ENCODE assay signal across 12 cellular contexts in genomic region chr17:27339198-27339835, GRCh38. TPM values are rescaled to one million over a fixed set of nuclear protein-coding genes. Genes with fewer than 3 reads are reported as not detected.
DNase-seq lines count a peak whose midpoint lies in the region; ATAC-seq and TF ChIP-seq lines count a peak whose summit lies in the region.
"Had no signal": no experiment of that assay in that cellular context is flagged by ENCODE, and none has a peak within 500 bp of the region (broad histone marks: within the 10 kb centered on the region; RNA-seq: fewer than 3 reads in every experiment).

No MANE protein-coding gene starts in this region.

- no peaks in the 10 kb centered on the region for H3K9me3 Mint-ChIP-seq in WTC11
- H3K9me3 Mint-ChIP-seq: nephron progenitor cell had no signal

- no peak for TF ChIP-seq CTCF in GM12864 (IDR thresholded peaks at IDR 0.05; ENCODE audit: low read depth, low read length, missing control alignments)
- TF ChIP-seq CTCF in WTC11 (IDR thresholded peaks at IDR 0.05) = no peak
- TF ChIP-seq CTCF in thyroid gland (IDR thresholded peaks at IDR 0.05) = no peak
- TF ChIP-seq CTCF in lower leg skin (IDR thresholded peaks at IDR 0.05) = no peak

- no peaks in the 10 kb centered on the region for H3K9me3 ChIP-seq in thyroid gland
- H3K9me3 ChIP-seq: stomach had no signal

- peak overlapping the region; percentile 32; the same call in 1 of the 2 replicates for H3K4me3 Mint-ChIP-seq in WTC11
- H3K4me3 Mint-ChIP-seq: nephron progenitor cell had no signal

- no peaks in the 10 kb centered on the region for H3K36me3 Mint-ChIP-seq in WTC11

- H3K4me1 Mint-ChIP-seq in WTC11 = peaks cover 66% of the 10 kb centered on the region

- H3K4me3 ChIP-seq in GM12864 (ENCODE audit: low read depth, low read length) = peak overlapping the region; percentile 30
- H3K4me3 ChIP-seq in thyroid gland (replicated peaks in 1 of 3) = no peak overlapping the region
- no peak overlapping the region for H3K4me3 ChIP-seq in lower leg skin (ENCODE audit: low read depth, poor library complexity, severe bottlenecking)
- H3K4me3 ChIP-seq: stomach had no signal

- intact Hi-C loops in thyroid gland (cut with DNase I) (no loop called here), lower leg skin (cut with DNase I; ENCODE audit: low total_unique reads) (no loop called here)

- no peaks in the 10 kb centered on the region for H3K36me3 ChIP-seq in thyroid gland
- H3K36me3 ChIP-seq: stomach had no signal

- no peaks in the 10 kb centered on the region for H3K27me3 Mint-ChIP-seq in WTC11 (ENCODE audit: low read depth)

- DNase-seq in GM12864 (ENCODE audit: low read depth) (no peak), WTC11 (ENCODE audit: low spot score) (no peak), thyroid gland (no peak), AG20443 (ENCODE audit: low spot score) (no peak), lower leg skin (ENCODE audit: low spot score in 2 of 2) (no peak)
- DNase-seq: C1 segment of cervical spinal cord, NCI-H2029, nephron progenitor cell, stomach had no signal

- H3K27me3 ChIP-seq in thyroid gland = no peaks in the 10 kb centered on the region
- H3K27me3 ChIP-seq: stomach had no signal

- TF ChIP-seq POLR2A in thyroid gland (IDR thresholded peaks at IDR 0.05) (no peak), lower leg skin (IDR thresholded peaks at IDR 0.05) (no peak)

- 88 to 90% methylated on average over 9 of the region's 9 CpGs for WGBS in thyroid gland, 2 donors
- WGBS in lower leg skin, 2 donors = 86 to 93% methylated on average over 9 of the region's 9 CpGs

- peak overlapping the region; percentile 83; the same call in 1 of the 2 replicates for H3K27ac Mint-ChIP-seq in WTC11
- H3K27ac Mint-ChIP-seq: nephron progenitor cell had no signal

- H3K4me1 ChIP-seq in thyroid gland = peaks cover 0 to 3% of the 10 kb centered on the region in 2 donors

- no peak overlapping the region for H3K27ac ChIP-seq in thyroid gland
- H3K27ac ChIP-seq: stomach had no signal

- peak; percentile 54 for ATAC-seq in GM19452 (IDR thresholded peaks at IDR 0.05; ENCODE audit: unreplicated experiment)
- ATAC-seq in HG03039 (IDR thresholded peaks at IDR 0.05; ENCODE audit: unreplicated experiment) = peak; percentile 30
- no peak for ATAC-seq in WTC11
- ATAC-seq in HG02938 (IDR thresholded peaks at IDR 0.05; ENCODE audit: unreplicated experiment) = no peak

- POLR2A ChIA-PET in WTC11 (lab: Charles Lee) = interaction anchor here (0.6 kb wide), 1 partner anchor 45 kb away, joined by 3 read pairs; no protein-coding TSS in a partner anchor

- CTCF ChIA-PET in WTC11 (lab: Charles Lee) = interaction anchor here (1.4 to 2.3 kb wide), 2 partner anchors 41 to 103 kb away, joined by 3 to 6 read pairs; no protein-coding TSS in a partner anchor

TF ChIP-seq in WTC11, 78 proteins besides CTCF, POLR2A, EP300 and RAD21:
- TF ChIP-seq ZNF121 (CRISPR knock-in tag; IDR thresholded peaks at IDR 0.05) (no peak), IRF1 (CRISPR knock-in tag; IDR thresholded peaks at IDR 0.05) (no peak), ZNF232 (CRISPR knock-in tag; IDR thresholded peaks at IDR 0.05) (no peak), TEAD4 (CRISPR knock-in tag; IDR thresholded peaks at IDR 0.05) (no peak), TP53 (CRISPR knock-in tag; IDR thresholded peaks at IDR 0.05) (no peak)
TF ChIP-seq in WTC11: peak in this region for 0.

RNA-seq across cellular contexts. Expression of gene WSB1, which starts 45.4 kb away (rescaled TPM):
- 167 to 223 TPM (median 221 TPM) in 3 replicates for total RNA-seq in WTC11 (2021)
- 100 to 1,000 TPM in 3 of 4 donors, 10 to 100 TPM in 1; 89.2 to 218 (median 168) TPM for total RNA-seq in thyroid gland
- total RNA-seq in lower leg skin = 100 to 1,000 TPM in 1 of 4 donors, 10 to 100 TPM in 3; 33.1 to 105 (median 55.6) TPM

Comparison
In these comparisons a context has a peak if more than half of its experiments do, and no peak if none do; other contexts are left out.
1. ATAC-seq: peak in GM19452 (single experiment) and HG03039 (single experiment); none in WTC11 (single experiment) and HG02938 (single experiment).